Comparison of ENCODE assay signal across 8 cellular contexts in the genomic region with DNA sequence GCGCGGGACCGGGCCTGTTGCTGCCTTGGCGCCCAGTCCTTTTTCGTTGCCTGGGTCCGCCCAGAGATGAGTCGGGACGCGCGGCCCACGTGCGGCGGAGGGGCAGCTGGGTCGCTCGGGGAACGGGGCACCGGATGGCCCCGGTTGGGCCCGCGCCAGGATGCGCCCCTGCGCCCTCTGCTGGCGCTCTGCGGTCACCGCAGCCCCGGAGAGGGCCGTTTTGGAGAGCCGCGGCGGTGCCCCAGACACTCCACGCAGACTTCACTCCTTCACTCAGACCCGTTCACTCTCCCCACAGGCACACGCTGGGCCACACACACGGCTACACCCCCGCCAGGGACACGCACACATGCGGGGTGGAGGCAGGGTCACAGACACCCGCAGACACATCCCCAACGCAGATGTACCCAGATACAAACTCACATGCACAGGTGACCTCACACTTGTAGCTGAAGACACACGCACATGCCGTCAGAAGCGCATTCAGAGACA. TPM values are rescaled to one million over a fixed set of nuclear protein-coding genes. Genes with fewer than 3 reads are reported as not detected.
DNase-seq lines count a peak whose midpoint lies in the region; ATAC-seq, FAIRE-seq and TF ChIP-seq lines count a peak whose summit lies in the region.

No MANE protein-coding gene starts in this region.

- TF ChIP-seq POLR2A in endothelial cell of umbilical vein (IDR thresholded peaks at IDR 0.05; ENCODE audit: low read depth, low read length) = no peak

- H3K27ac ChIP-seq in endothelial cell of umbilical vein (ENCODE audit: insufficient read depth, low read depth, low read length) = no peak overlapping the region

- peak; percentile 57 for FAIRE-seq in endothelial cell of umbilical vein (lab: Jason Lieb, UNC)

- H4K20me1 ChIP-seq in endothelial cell of umbilical vein (replicated peaks; ENCODE audit: control insufficient read depth, extremely low read depth, insufficient read depth, low read length) = no peaks in the 10 kb centered on the region

- peaks cover 16% of the 10 kb centered on the region for H3K4me1 ChIP-seq in endothelial cell of umbilical vein (ENCODE audit: control insufficient read depth, extremely low read depth, insufficient read depth, low read length)

- H3K4me2 ChIP-seq in endothelial cell of umbilical vein (ENCODE audit: insufficient read depth, low read length) = no peak overlapping the region

- peak; percentile 10 to 22 for DNase-seq in AML-193 (lab: John Stamatoyannopoulos, UW)
- peak; percentile 69 for DNase-seq in NCI-H2171 treated with DMSO at 0.1 percent for 48 hours (lab: John Stamatoyannopoulos, UW)
- peak; percentile 96 for DNase-seq in activated CD8-positive, alpha-beta memory T cell treated with anti-CD3 and anti-CD28 coated beads for 24 hours
- peak; percentile 39 for DNase-seq in endothelial cell of umbilical vein (ENCODE audit: low read depth, low spot score)
- DNase-seq in myocyte (ENCODE audit: low read depth) = peak; percentile 77
- DNase-seq in stimulated activated CD8-positive, alpha-beta memory T cell treated with anti-CD3 and anti-CD28 coated beads, Interleukin-7, amount 100 ng/mL, for 48 hours (ENCODE audit: extremely low read depth in 1 of 2, low read depth in 1 of 2) = peak; percentile 42 to 66
- no peak for DNase-seq in NCI-H146 treated with DMSO at 0.1 percent for 48 hours (lab: John Stamatoyannopoulos, UW; ENCODE audit: unreplicated experiment)

- dilution Hi-C loops in endothelial cell of umbilical vein (cut with MboI; ENCODE audit: extremely low pct_ligation_motif_present, low sequenced_read_pairs) = no loop called here

- no peaks in the 10 kb centered on the region for H3K9me3 ChIP-seq in endothelial cell of umbilical vein (replicated peaks; ENCODE audit: control insufficient read depth, insufficient read depth, low read length)

- intact Hi-C loops in endothelial cell of umbilical vein (cut with micrococcal nuclease) = loop anchor here (1.0 to 2.0 kb wide), 2 partner anchors 38 to 115 kb away; a partner anchor contains a TSS

- ATAC-seq in GM21367 (IDR thresholded peaks at IDR 0.05; ENCODE audit: unreplicated experiment) = peak; percentile 54

- H3K36me3 ChIP-seq in endothelial cell of umbilical vein (ENCODE audit: control insufficient read depth in 2 of 2, extremely low read depth in 1 of 2, insufficient read depth in 2 of 2, low read length in 2 of 2) = peaks cover 0 to 10% of the 10 kb centered on the region in 2 experiments

- peak; percentile 91 to 95 for TF ChIP-seq CTCF in endothelial cell of umbilical vein (IDR thresholded peaks at IDR 0.05; ENCODE audit: extremely low read depth in 1 of 2, insufficient read depth in 1 of 2, low read depth in 1 of 2, low read length in 2 of 2)

- CTCF ChIA-PET in endothelial cell of umbilical vein (lab: Charles Lee) = interaction anchor here (0.6 to 4.0 kb wide), 16 partner anchors 8 to 149 kb away, joined by 3 to 32 read pairs (median 4); a partner anchor contains a TSS

- H3K79me2 ChIP-seq in endothelial cell of umbilical vein (ENCODE audit: control insufficient read depth, insufficient read depth, low read length) = peaks cover 4% of the 10 kb centered on the region

- no peak overlapping the region for H2AFZ ChIP-seq in endothelial cell of umbilical vein (ENCODE audit: low read depth, low read length)

- no peaks in the 10 kb centered on the region for H3K9me1 ChIP-seq in endothelial cell of umbilical vein (replicated peaks; ENCODE audit: control insufficient read depth, extremely low read depth, insufficient read depth, low read length)

- POLR2A ChIA-PET in endothelial cell of umbilical vein (lab: Charles Lee) = no interaction called here

- no peak overlapping the region for H3K9ac ChIP-seq in endothelial cell of umbilical vein (replicated peaks; ENCODE audit: extremely low read depth, insufficient read depth, low read length)

- peak overlapping the region in 1 of 3 experiments; percentile 38 for H3K4me3 ChIP-seq in endothelial cell of umbilical vein (replicated peaks in 1 of 3; ENCODE audit: insufficient read depth in 1 of 3, low read depth in 1 of 3, low read length in 3 of 3)

- H3K27me3 ChIP-seq in endothelial cell of umbilical vein (ENCODE audit: control insufficient read depth in 2 of 2, insufficient read depth in 2 of 2, low read length in 2 of 2) = no peaks in the 10 kb centered on the region

- BruUV-seq in endothelial cell of umbilical vein (replicated peaks; lab: Mats Ljungman, UMichigan) = no TSS peak

TF ChIP-seq in endothelial cell of umbilical vein, 7 proteins besides CTCF, POLR2A, EP300 and RAD21:
- TF ChIP-seq POLR2AphosphoS5 (IDR thresholded peaks at IDR 0.05; ENCODE audit: insufficient read depth, low read depth, low read length) (peak; percentile 84), FOS (IDR thresholded peaks at IDR 0.05; ENCODE audit: borderline replicate concordance, insufficient read depth, low read length) (no peak)
- TF ChIP-seq, protein P1, sequence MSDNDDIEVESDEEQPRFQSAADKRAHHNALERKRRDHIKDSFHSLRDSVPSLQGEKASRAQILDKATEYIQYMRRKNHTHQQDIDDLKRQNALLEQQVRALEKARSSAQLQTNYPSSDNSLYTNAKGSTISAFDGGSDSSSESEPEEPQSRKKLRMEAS (IDR thresholded peaks at IDR 0.05; ENCODE audit: insufficient read depth, insufficient read length) = peak; percentile 30

RNA-seq across cellular contexts. Expression of a gene that starts 38.8 kb away (rescaled TPM):
- total RNA-seq in endothelial cell of umbilical vein = 29.4 and 30.7 TPM in 2 replicates
- 22.6 and 22.8 TPM in 2 replicates for polyA plus RNA-seq in endothelial cell of umbilical vein
- 15.6 and 20.5 TPM in 2 replicates for polyA plus RNA-seq in endothelial cell of umbilical vein (2011; cell fraction: cytosol; rRNA removed)
- 61.8 and 62.6 TPM in 2 replicates for polyA plus RNA-seq in endothelial cell of umbilical vein (2011; cell fraction: nucleus; rRNA removed)
- polyA plus RNA-seq in endothelial cell of umbilical vein (2012) = 27.1 and 37.5 TPM in 2 replicates
- 24.8 and 33.1 TPM in 2 replicates for polyA minus RNA-seq in endothelial cell of umbilical vein
- not detected for polyA minus RNA-seq in endothelial cell of umbilical vein (2011; cell fraction: cytosol; rRNA and poly(A)+ RNA removed)
- 36.5 and 36.6 TPM in 2 replicates for polyA minus RNA-seq in endothelial cell of umbilical vein (2011; cell fraction: nucleus; rRNA and poly(A)+ RNA removed)
- 3.2 and 8.0 TPM in 2 replicates for total RNA-seq in myocyte
- 12.5 TPM for polyA plus RNA-seq in myocyte (2012)
